17 cellular contexts compared by ENCODE assay signal in genomic region chr3:12343091-12343494, GRCh38. TPM values are rescaled to one million over a fixed set of nuclear protein-coding genes. Genes with fewer than 3 reads are reported as not detected.
"Had no signal": no experiment of that assay in that cellular context is flagged by ENCODE, and none has a peak within 500 bp of the region (broad histone marks: within the 10 kb centered on the region; RNA-seq: fewer than 3 reads in every experiment).

No MANE protein-coding gene starts in this region.

- H3K4me1 Mint-ChIP-seq: neural crest cell had no signal

- H3K9me3 Mint-ChIP-seq: activated CD8-positive, alpha-beta T cell treated with anti-CD3 and anti-CD28 coated beads for 36 hours; dendritic cell treated with granulocyte-macrophage colony-stimulating factor and Interleukin-4, amounts not matched to agents 40 ng/mL and 50 ng/mL, for 4 days; effector memory CD8-positive, alpha-beta T cell; neural crest cell; T-cell; type B pancreatic cell had no signal

- H3K4me1 ChIP-seq: ascending aorta, suprapubic skin had no signal

- H3K4me3 Mint-ChIP-seq: activated CD4-positive, alpha-beta T cell treated with anti-CD3 and anti-CD28 coated beads for 36 hours; activated CD8-positive, alpha-beta T cell treated with anti-CD3 and anti-CD28 coated beads for 36 hours; dendritic cell treated with granulocyte-macrophage colony-stimulating factor and Interleukin-4, amounts not matched to agents 40 ng/mL and 50 ng/mL, for 4 days; effector memory CD8-positive, alpha-beta T cell; neural crest cell; T-cell; type B pancreatic cell had no signal

- H3K36me3 Mint-ChIP-seq: T-cell, type B pancreatic cell had no signal

- H3K9me3 ChIP-seq: ascending aorta, heart left ventricle, suprapubic skin had no signal

- DNase-seq: activated CD4-positive, alpha-beta T cell treated with anti-CD3 and anti-CD28 coated beads for 36 hours; activated CD8-positive, alpha-beta memory T cell treated with anti-CD3 and anti-CD28 coated beads, Interleukin-2, amount 50 U/mL, for 48 hours; activated CD8-positive, alpha-beta T cell treated with anti-CD3 and anti-CD28 coated beads for 36 hours; caudate nucleus; effector memory CD8-positive, alpha-beta T cell; heart left ventricle; left ventricle myocardium superior; mesendoderm; stimulated activated CD4-positive, alpha-beta T cell treated with anti-CD3 and anti-CD28 coated beads, Interleukin-2, amount 100 ng/mL, for 48 hours; stimulated activated naive CD4-positive, alpha-beta T cell treated with Interleukin-2 at 50 U/mL for 16 hours; T-cell; T1000 had no signal

- H3K4me3 ChIP-seq: ascending aorta, heart left ventricle, suprapubic skin had no signal

- H3K27me3 ChIP-seq: ascending aorta, heart left ventricle, suprapubic skin had no signal

- ATAC-seq: activated CD4-positive, alpha-beta T cell treated with anti-CD3 and anti-CD28 coated beads for 36 hours; activated CD8-positive, alpha-beta T cell treated with anti-CD3 and anti-CD28 coated beads for 36 hours; effector memory CD8-positive, alpha-beta T cell; heart left ventricle; left ventricle myocardium superior; T-cell had no signal

- H3K27ac ChIP-seq: ascending aorta, heart left ventricle, suprapubic skin had no signal

- H3K36me3 ChIP-seq: ascending aorta, heart left ventricle, suprapubic skin had no signal

- H3K27ac Mint-ChIP-seq: activated CD4-positive, alpha-beta T cell treated with anti-CD3 and anti-CD28 coated beads for 36 hours; activated CD8-positive, alpha-beta T cell treated with anti-CD3 and anti-CD28 coated beads for 36 hours; dendritic cell treated with granulocyte-macrophage colony-stimulating factor and Interleukin-4, amounts not matched to agents 40 ng/mL and 50 ng/mL, for 4 days; effector memory CD8-positive, alpha-beta T cell; T-cell; type B pancreatic cell had no signal

- H3K27me3 Mint-ChIP-seq: dendritic cell treated with granulocyte-macrophage colony-stimulating factor and Interleukin-4, amounts not matched to agents 40 ng/mL and 50 ng/mL, for 4 days had no signal

RNA-seq across cellular contexts. Expression of gene PPARG, which starts 54.2 kb away (rescaled TPM):
- total RNA-seq: neural crest cell had no signal
